Comparison of ENCODE assay signal across 30 cellular contexts in genomic region chr12:71719647-71720370, GRCh38. TPM values are rescaled to one million over a fixed set of nuclear protein-coding genes. Genes with fewer than 3 reads are reported as not detected.
DNase-seq lines count a peak whose midpoint lies in the region; ATAC-seq, FAIRE-seq and TF ChIP-seq lines count a peak whose summit lies in the region.
"Had no signal": no experiment of that assay in that cellular context is flagged by ENCODE, and none has a peak within 500 bp of the region (broad histone marks: within the 10 kb centered on the region; RNA-seq: fewer than 3 reads in every experiment).

No MANE protein-coding gene starts in this region.

- no peak overlapping the region for H3K4me3 Mint-ChIP-seq in astrocyte (ENCODE audit: unreplicated experiment)
- H3K4me3 Mint-ChIP-seq in stimulated activated naive CD8-positive, alpha-beta T cell treated with anti-CD3 and anti-CD28 coated beads, Interleukin-15, amount 100 ng/mL, for 72 hours = no peak overlapping the region
- H3K4me3 Mint-ChIP-seq: CD8-positive, alpha-beta T cell; nephron had no signal

- H4K5ac ChIP-seq in IMR-90 (ENCODE audit: low read depth, low read length) = no peak overlapping the region

- H3K4me3 ChIP-seq in IMR-90 (ENCODE audit: insufficient read depth, low read depth, low read length) (no peak overlapping the region), astrocyte (ENCODE audit: insufficient read depth, low read depth, low read length) (no peak overlapping the region)
- H3K4me3 ChIP-seq: coronary artery, SJCRH30, stomach, thyroid gland had no signal

- no peak for TF ChIP-seq POLR2A in IMR-90 (IDR thresholded peaks at IDR 0.05; ENCODE audit: low read depth, low read length)

- no peak for FAIRE-seq in astrocyte (lab: Jason Lieb, UNC)
- FAIRE-seq: frontal cortex, HepG2 had no signal

- no peak overlapping the region for H2BK20ac ChIP-seq in IMR-90 (ENCODE audit: low read depth, low read length)

- no peaks in the 10 kb centered on the region for H3K4me1 Mint-ChIP-seq in astrocyte (ENCODE audit: low read depth, unreplicated experiment)
- no peaks in the 10 kb centered on the region for H3K4me1 Mint-ChIP-seq in stimulated activated naive CD8-positive, alpha-beta T cell treated with anti-CD3 and anti-CD28 coated beads, Interleukin-15, amount 100 ng/mL, for 72 hours
- H3K4me1 Mint-ChIP-seq: nephron had no signal

- TF ChIP-seq RAD21 in IMR-90 (IDR thresholded peaks at IDR 0.05; ENCODE audit: low read length) = no peak

- H3K27me3 ChIP-seq in IMR-90 (ENCODE audit: control insufficient read depth, insufficient read depth, low read length) (no peaks in the 10 kb centered on the region), astrocyte (ENCODE audit: insufficient read depth, low read length) (no peaks in the 10 kb centered on the region)
- H3K27me3 ChIP-seq: BE2C, SJCRH30, stomach, thyroid gland had no signal

- H2BK15ac ChIP-seq in IMR-90 (ENCODE audit: low read depth, low read length) = no peak overlapping the region

- no peak overlapping the region for H2BK120ac ChIP-seq in IMR-90 (ENCODE audit: low read depth, low read length)

- H2AFZ ChIP-seq in IMR-90 (replicated peaks; ENCODE audit: low read length, poor library complexity) (no peak overlapping the region), astrocyte (ENCODE audit: low read depth, low read length) (no peak overlapping the region)

- H3K9me3 Mint-ChIP-seq in astrocyte (ENCODE audit: unreplicated experiment) = no peaks in the 10 kb centered on the region
- peaks cover 7 to 11% of the 10 kb centered on the region in 2 donors for H3K9me3 Mint-ChIP-seq in stimulated activated naive CD8-positive, alpha-beta T cell treated with anti-CD3 and anti-CD28 coated beads, Interleukin-15, amount 100 ng/mL, for 72 hours

- H4K91ac ChIP-seq in IMR-90 (ENCODE audit: insufficient read depth, low read depth, low read length) = no peak overlapping the region

- H3K56ac ChIP-seq in IMR-90 (ENCODE audit: extremely low read depth, insufficient read depth, low read length) = no peak overlapping the region

- CTCF ChIA-PET in IMR-90 (lab: Yijun Ruan, JAX) = interaction anchor here (0.7 kb wide), 1 partner anchor 360 kb away, joined by 5 read pairs; no protein-coding TSS in a partner anchor

- intact Hi-C loops in IMR-90 (cut with micrococcal nuclease) = no loop called here

- no peak overlapping the region for H3K4me2 ChIP-seq in IMR-90 (ENCODE audit: low read depth, low read length)
- H3K4me2 ChIP-seq in astrocyte (ENCODE audit: low read length) = no peak overlapping the region

- H3K18ac ChIP-seq in IMR-90 (ENCODE audit: low read depth, low read length) = no peak overlapping the region

- in situ Hi-C loops in IMR-90 (cut with MboI; ENCODE audit: low sequenced_read_pairs) = no loop called here

- 0 out of 2 replicates have a peak overlapping the region, but pooled peaks have one; percentile 12 for H3K14ac ChIP-seq in IMR-90 (replicated peaks; ENCODE audit: low read depth, low read length)

- H3K9ac ChIP-seq in IMR-90 (ENCODE audit: low read depth, low read length) (no peak overlapping the region), astrocyte (ENCODE audit: low read length) (no peak overlapping the region)

- H3K9me1 ChIP-seq in IMR-90 (ENCODE audit: insufficient read depth, low read length) = no peaks in the 10 kb centered on the region

- no peaks in the 10 kb centered on the region for H3K36me3 Mint-ChIP-seq in astrocyte (ENCODE audit: low read depth, unreplicated experiment)
- H3K36me3 Mint-ChIP-seq: CD8-positive, alpha-beta T cell had no signal

- dilution Hi-C loops in IMR-90 (cut with HindIII; ENCODE audit: low sequenced_read_pairs, unreplicated experiment) = loop anchor here (25.0 kb wide), 1 partner anchor 308 kb away; no protein-coding TSS in a partner anchor

- DNase-seq in IMR-90 = peak; percentile 16
- DNase-seq in astrocyte (ENCODE audit: low read depth) = peak; percentile 5
- peak; percentile 9 for DNase-seq in fibroblast of peridontal ligament (ENCODE audit: extremely low read depth)
- peak; percentile 18 for DNase-seq in renal cortical epithelial cell (ENCODE audit: low read depth)
- DNase-seq in stimulated activated naive CD8-positive, alpha-beta T cell treated with anti-CD3 and anti-CD28 coated beads, Interleukin-15, amount 100 ng/mL, for 72 hours = no peak
- DNase-seq in NCI-H1048 (lab: John Stamatoyannopoulos, UW) = no peak
- DNase-seq: activated CD4-positive, alpha-beta T cell treated with anti-CD3 and anti-CD28 coated beads for 48 hours; activated CD8-positive, alpha-beta memory T cell treated with anti-CD3 and anti-CD28 coated beads for 24 hours; activated T-cell treated with anti-CD3 and anti-CD28 coated beads for 4 hours; BE2C; CD8-positive, alpha-beta T cell; DMS 273 treated with DMSO at 0.1 percent for 48 hours; effector CD8-positive, alpha-beta T cell; EL; Kasumi-1; kidney glomerular epithelial cell; NCI-H446; NCI-H82; SJCRH30; stimulated activated CD4-positive, alpha-beta T cell treated with anti-CD3 and anti-CD28 coated beads, Interleukin-1b, Interleukin-23, amount 100 ng/mL, for 48 hours; stomach; T1000; thyroid gland had no signal

- no peak overlapping the region for H3K4ac ChIP-seq in IMR-90 (ENCODE audit: low read depth, low read length)

- H3K23ac ChIP-seq in IMR-90 (ENCODE audit: low read depth, low read length) = no peak overlapping the region

- H2AK9ac ChIP-seq in IMR-90 (replicated peaks; ENCODE audit: low read depth, low read length, poor library complexity) = no peak overlapping the region

- TF ChIP-seq CTCF in IMR-90 (conservative IDR thresholded peaks at IDR 0.05; ENCODE audit: low read depth, low read length) (no peak), astrocyte (IDR thresholded peaks at IDR 0.05; ENCODE audit: insufficient read depth, low read depth, low read length) (no peak)

- no peak overlapping the region for H4K8ac ChIP-seq in IMR-90 (ENCODE audit: low read depth in 2 of 2, low read length in 2 of 2)

- POLR2A ChIA-PET in IMR-90 (lab: Charles Lee; ENCODE audit: unreplicated experiment) = no interaction called here

- no TSS peak for BruUV-seq in IMR-90 (replicated peaks; lab: Mats Ljungman, UMichigan)

- no peaks in the 10 kb centered on the region for H3K4me1 ChIP-seq in IMR-90 (ENCODE audit: control insufficient read depth, insufficient read depth, low read length)
- H3K4me1 ChIP-seq in astrocyte (ENCODE audit: insufficient read depth, low read length) = no peaks in the 10 kb centered on the region
- H3K4me1 ChIP-seq: BE2C, SJCRH30, thyroid gland had no signal

- 86% methylated on average over 1 of the region's 5 CpGs; no CpG with 5 or more reads in 1 of the 2 experiments for WGBS in IMR-90 (ENCODE audit: extremely low coverage in 2 of 2, insufficient read length in 1 of 2), 2 experiments

- no peaks in the 10 kb centered on the region for H3K79me2 ChIP-seq in astrocyte (ENCODE audit: insufficient read depth, low read length)

- H3K36me3 ChIP-seq in IMR-90 (ENCODE audit: control insufficient read depth, insufficient read depth, low read length) (no peaks in the 10 kb centered on the region), astrocyte (ENCODE audit: insufficient read depth, low read length) (no peaks in the 10 kb centered on the region)
- H3K36me3 ChIP-seq: BE2C, SJCRH30, stomach, thyroid gland had no signal

- no peak overlapping the region for H2AK5ac ChIP-seq in IMR-90 (ENCODE audit: low read depth, low read length)

- H3K27ac Mint-ChIP-seq in astrocyte (ENCODE audit: unreplicated experiment) = no peak overlapping the region
- H3K27ac Mint-ChIP-seq in stimulated activated naive CD8-positive, alpha-beta T cell treated with anti-CD3 and anti-CD28 coated beads, Interleukin-15, amount 100 ng/mL, for 72 hours = no peak overlapping the region
- H3K27ac Mint-ChIP-seq: activated naive CD4-positive, alpha-beta T cell treated with anti-CD3 and anti-CD28 coated beads, Interleukin-2, amount 50 U/mL, for 72 hours; CD8-positive, alpha-beta T cell; nephron had no signal

- no peaks in the 10 kb centered on the region for H3K27me3 Mint-ChIP-seq in astrocyte (ENCODE audit: low read depth, unreplicated experiment)
- H3K27me3 Mint-ChIP-seq in stimulated activated naive CD8-positive, alpha-beta T cell treated with anti-CD3 and anti-CD28 coated beads, Interleukin-15, amount 100 ng/mL, for 72 hours = no peaks in the 10 kb centered on the region

- no peak for ATAC-seq in IMR-90 (ENCODE audit: low read depth)
- no peak for ATAC-seq in GM18867 (IDR thresholded peaks at IDR 0.05; ENCODE audit: unreplicated experiment)
- ATAC-seq in stimulated activated naive CD8-positive, alpha-beta T cell treated with anti-CD3 and anti-CD28 coated beads, Interleukin-15, amount 100 ng/mL, for 72 hours = no peak
- ATAC-seq: activated naive CD4-positive, alpha-beta T cell treated with anti-CD3 and anti-CD28 coated beads, Interleukin-2, amount 50 U/mL, for 72 hours; CD8-positive, alpha-beta T cell; HepG2 had no signal

- no peaks in the 10 kb centered on the region for H3K9me3 ChIP-seq in IMR-90 (ENCODE audit: control insufficient read depth, insufficient read depth, low read length)
- no peaks in the 10 kb centered on the region for H3K9me3 ChIP-seq in astrocyte (ENCODE audit: insufficient read depth, low read depth, low read length)
- H3K9me3 ChIP-seq: BE2C, SJCRH30, thyroid gland had no signal

- H3K27ac ChIP-seq in IMR-90 (ENCODE audit: insufficient read depth, low read length) = no peak overlapping the region
- H3K27ac ChIP-seq in astrocyte (ENCODE audit: low read depth, low read length) = no peak overlapping the region
- H3K27ac ChIP-seq: coronary artery, SJCRH30, thyroid gland, VCaP had no signal

- no peaks in the 10 kb centered on the region for H4K20me1 ChIP-seq in IMR-90 (ENCODE audit: insufficient read depth, low read length)
- H4K20me1 ChIP-seq in astrocyte (ENCODE audit: insufficient read depth, low read length) = no peaks in the 10 kb centered on the region

- H2BK5ac ChIP-seq in IMR-90 (ENCODE audit: low read depth, low read length, poor library complexity, severe bottlenecking) = no peak overlapping the region

- no peaks in the 10 kb centered on the region for H3K79me1 ChIP-seq in IMR-90 (ENCODE audit: low read depth in 1 of 2, low read length in 2 of 2)

RNA-seq across cellular contexts. Expression of gene TMEM19, which starts 33.9 kb away (rescaled TPM):
- total RNA-seq in IMR-90 (2012; rRNA removed) (28.7 and 43.9 TPM in 2 replicates), astrocyte (22.6 and 25.8 TPM in 2 replicates), renal cortical epithelial cell (57.5 and 59.6 TPM in 2 replicates)
- 8.9 and 11.4 TPM in 2 replicates for polyA plus RNA-seq in IMR-90 (2012; rRNA removed)
- polyA plus RNA-seq in IMR-90 (2012; cell fraction: cytosol; rRNA removed) = 1.1 and 3.1 TPM in 2 replicates
- 0.57 and 4.3 TPM in 2 replicates for polyA plus RNA-seq in IMR-90 (2012; cell fraction: nucleus; rRNA removed; ENCODE audit: low replicate concordance)

RNA-seq across cellular contexts. Expression of gene RAB21, which starts 34.9 kb away (rescaled TPM):
- 13.8 and 30.8 TPM in 2 replicates for total RNA-seq in IMR-90 (2012; rRNA removed)
- 9.9 and 15.0 TPM in 2 replicates for polyA plus RNA-seq in IMR-90 (2012; rRNA removed)
- polyA plus RNA-seq in IMR-90 (2012; cell fraction: cytosol; rRNA removed) = 0.41 and 0.46 TPM in 2 replicates
- 0.22 and 6.1 TPM in 2 replicates for polyA plus RNA-seq in IMR-90 (2012; cell fraction: nucleus; rRNA removed; ENCODE audit: low replicate concordance)
- total RNA-seq in astrocyte = 87.6 and 88.5 TPM in 2 replicates
- total RNA-seq in renal cortical epithelial cell = 41.8 and 78.7 TPM in 2 replicates

RNA-seq across cellular contexts. Expression of gene THAP2, which starts 55.7 kb away (rescaled TPM):
- total RNA-seq in IMR-90 (2012; rRNA removed) (1.4 and 2.8 TPM in 2 replicates), astrocyte (6.0 and 6.3 TPM in 2 replicates), renal cortical epithelial cell (1.0 and 7.1 TPM in 2 replicates)
- 1.7 and 2.5 TPM in 2 replicates for polyA plus RNA-seq in IMR-90 (2012; rRNA removed)
- 0.66 and 1.2 TPM in 2 replicates for polyA plus RNA-seq in IMR-90 (2012; cell fraction: cytosol; rRNA removed)
- 1.4 and 4.3 TPM in 2 replicates for polyA plus RNA-seq in IMR-90 (2012; cell fraction: nucleus; rRNA removed; ENCODE audit: low replicate concordance)

RNA-seq across cellular contexts. Expression of gene ZFC3H1, which starts 56.2 kb away (rescaled TPM):
- total RNA-seq in IMR-90 (2012; rRNA removed) (16.8 and 28.6 TPM in 2 replicates), astrocyte (50.9 and 51.7 TPM in 2 replicates), renal cortical epithelial cell (14.6 and 52.7 TPM in 2 replicates)
- polyA plus RNA-seq in IMR-90 (2012; rRNA removed) = 16.8 and 23.3 TPM in 2 replicates
- polyA plus RNA-seq in IMR-90 (2012; cell fraction: cytosol; rRNA removed) = 3.9 and 5.0 TPM in 2 replicates
- polyA plus RNA-seq in IMR-90 (2012; cell fraction: nucleus; rRNA removed; ENCODE audit: low replicate concordance) = 30.3 and 186 TPM in 2 replicates

Comparison
In these comparisons a context has a peak if more than half of its experiments do, and no peak if none do; other contexts are left out.
1. DNase-seq: peak in IMR-90 (single experiment), astrocyte (single experiment), fibroblast of peridontal ligament (single experiment) and renal cortical epithelial cell (single experiment); none in stimulated activated naive CD8-positive, alpha-beta T cell treated with anti-CD3 and anti-CD28 coated beads, Interleukin-15, amount 100 ng/mL, for 72 hours (0 of 2) and NCI-H1048 (single experiment).